11 cellular contexts compared by ENCODE assay signal in genomic region chr17:82884923-82885322, GRCh38. TPM values are rescaled to one million over a fixed set of nuclear protein-coding genes. Genes with fewer than 3 reads are reported as not detected.
DNase-seq lines count a peak whose midpoint lies in the region; ATAC-seq and TF ChIP-seq lines count a peak whose summit lies in the region.
"Had no signal": no experiment of that assay in that cellular context is flagged by ENCODE, and none has a peak within 500 bp of the region (broad histone marks: within the 10 kb centered on the region; RNA-seq: fewer than 3 reads in every experiment).

No MANE protein-coding gene starts in this region.

- H2BK15ac ChIP-seq in H9 (ENCODE audit: low read depth, low read length) = no peak overlapping the region

- H3K23me2 ChIP-seq in H9 (ENCODE audit: insufficient read length, low read depth, low read length, poor library complexity, severe bottlenecking) = no peaks in the 10 kb centered on the region

- H3K9me3 Mint-ChIP-seq in H9 (0 out of 5 replicates have a peak, but pooled peaks cover 0 to 3% of the 10 kb centered on the region in 2 experiments), GM23338 (no peaks in the 10 kb centered on the region)
- H3K9me3 Mint-ChIP-seq in T-helper 1 cell treated with Interleukin-12 subunit alpha and Interleukin-12 subunit beta and Interleukin-4 antibody, amounts not matched to agents 30 μg/mL and 1 μg/mL, for 36 hours = no peaks in the 10 kb centered on the region
- no peaks in the 10 kb centered on the region for H3K9me3 Mint-ChIP-seq in central memory CD8-positive, alpha-beta T cell

- H3K4me1 ChIP-seq in H9 (ENCODE audit: insufficient read depth, low read length) = no peaks in the 10 kb centered on the region; the same call in 1 of the 2 replicates
- H3K4me1 ChIP-seq in gastrocnemius medialis = peaks cover 26 to 40% of the 10 kb centered on the region in 2 donors
- H3K4me1 ChIP-seq in testis = peaks cover 18% of the 10 kb centered on the region
- no peaks in the 10 kb centered on the region for H3K4me1 ChIP-seq in GM23338 (ENCODE audit: insufficient read depth)

- H3F3A ChIP-seq in GM23338 (replicated peaks; ENCODE audit: low read depth) = 0 out of 2 replicates have a peak, but pooled peaks cover 4% of the 10 kb centered on the region

- peak; percentile 33 for ATAC-seq in central memory CD8-positive, alpha-beta T cell (replicated peaks; ENCODE audit: extremely low read depth, poor library complexity, severe bottlenecking)
- ATAC-seq in gastrocnemius medialis = no peak
- ATAC-seq in GM23338 = no peak
- ATAC-seq in HG03342 (IDR thresholded peaks at IDR 0.05; ENCODE audit: unreplicated experiment) = no peak

- no peak overlapping the region for H2BK20ac ChIP-seq in H9 (ENCODE audit: low read depth, low read length, poor library complexity, severe bottlenecking)

- intact Hi-C loops in gastrocnemius medialis (cut with DNase I; ENCODE audit: low total_unique reads) = no loop called here
- intact Hi-C loops in testis (cut with DNase I; ENCODE audit: low total_unique reads) = no loop called here

- in situ Hi-C loops in gastrocnemius medialis (cut with MboI; ENCODE audit: low sequenced_read_pairs in 4 of 4) = no loop called here

- no peak overlapping the region for H3K9ac ChIP-seq in H9 (ENCODE audit: extremely low read depth, insufficient read length, low read length)

- H3K36me3 Mint-ChIP-seq in H9 (ENCODE audit: insufficient read depth in 1 of 3, low read depth in 3 of 3) = peaks cover 15 to 31% (median 29%) of the 10 kb centered on the region in 3 experiments
- H3K36me3 Mint-ChIP-seq in T-helper 1 cell treated with Interleukin-12 subunit alpha and Interleukin-12 subunit beta and Interleukin-4 antibody, amounts not matched to agents 30 μg/mL and 1 μg/mL, for 36 hours (ENCODE audit: low read depth) = peaks cover 35% of the 10 kb centered on the region
- peaks cover 27% of the 10 kb centered on the region for H3K36me3 Mint-ChIP-seq in central memory CD8-positive, alpha-beta T cell (ENCODE audit: insufficient read depth)
- peaks cover 24% of the 10 kb centered on the region for H3K36me3 Mint-ChIP-seq in GM23338 (ENCODE audit: low read depth)

- H3K27me3 ChIP-seq in H9 (ENCODE audit: insufficient read depth, low read length) (no peaks in the 10 kb centered on the region), gastrocnemius medialis (no peaks in the 10 kb centered on the region), testis (no peaks in the 10 kb centered on the region), GM23338 (ENCODE audit: insufficient read depth) (no peaks in the 10 kb centered on the region)
- H3K27me3 ChIP-seq: neutrophil had no signal

- H3K4me2 ChIP-seq in H9 (ENCODE audit: insufficient read depth, insufficient read length, low read length) (no peak overlapping the region), GM23338 (no peak overlapping the region)

- H3K18ac ChIP-seq in H9 (ENCODE audit: insufficient read length, low read depth, low read length) = no peak overlapping the region

- H3K56ac ChIP-seq in H9 (ENCODE audit: insufficient read length, low read depth, low read length) = no peak overlapping the region

- no peak overlapping the region for H3K4ac ChIP-seq in H9 (ENCODE audit: low read depth, low read length)

- no peaks in the 10 kb centered on the region; the same call in 1 of the 2 replicates for H3K79me2 ChIP-seq in H9 (ENCODE audit: insufficient read depth, low read length)
- H3K79me2 ChIP-seq in GM23338 (replicated peaks; ENCODE audit: insufficient read depth) = peaks cover 40% of the 10 kb centered on the region

- H4K20me1 ChIP-seq in H9 (ENCODE audit: control insufficient read depth, insufficient read depth, insufficient read length) (no peaks in the 10 kb centered on the region), GM23338 (replicated peaks; ENCODE audit: insufficient read depth) (peaks cover 7% of the 10 kb centered on the region)

- H3K23ac ChIP-seq in H9 (ENCODE audit: insufficient read length, low read depth, low read length) = no peak overlapping the region

- H2BK120ac ChIP-seq in H9 (ENCODE audit: low read depth, low read length, poor library complexity, severe bottlenecking) = no peak overlapping the region

- H3K4me3 ChIP-seq in gastrocnemius medialis (no peak overlapping the region), testis (no peak overlapping the region), GM23338 (no peak overlapping the region)

- no peak for TF ChIP-seq CTCF in H9 (conservative IDR thresholded peaks at IDR 0.05)
- TF ChIP-seq CTCF in gastrocnemius medialis (IDR thresholded peaks at IDR 0.05 in 4 of 5, conservative IDR thresholded peaks at IDR 0.05 in 1 of 5) = no peak
- TF ChIP-seq CTCF in testis (IDR thresholded peaks at IDR 0.05) = no peak
- no peak for TF ChIP-seq CTCF in GM23338 (conservative IDR thresholded peaks at IDR 0.05; ENCODE audit: low read depth in 2 of 2)

- H3K27me3 Mint-ChIP-seq in H9 (ENCODE audit: low read depth) (no peaks in the 10 kb centered on the region), GM23338 (ENCODE audit: insufficient read depth, low read depth, poor library complexity) (peaks cover 3% of the 10 kb centered on the region)
- H3K27me3 Mint-ChIP-seq in T-helper 1 cell treated with Interleukin-12 subunit alpha and Interleukin-12 subunit beta and Interleukin-4 antibody, amounts not matched to agents 30 μg/mL and 1 μg/mL, for 36 hours (ENCODE audit: low read depth) = no peaks in the 10 kb centered on the region
- H3K27me3 Mint-ChIP-seq in central memory CD8-positive, alpha-beta T cell = no peaks in the 10 kb centered on the region

- no peaks in the 10 kb centered on the region for H3K9me3 ChIP-seq in H9 (ENCODE audit: control insufficient read depth, low read depth, low read length)
- H3K9me3 ChIP-seq in gastrocnemius medialis = no peaks in the 10 kb centered on the region
- no peaks in the 10 kb centered on the region for H3K9me3 ChIP-seq in testis
- H3K9me3 ChIP-seq: neutrophil had no signal

- DNase-seq in H9 (no peak), gastrocnemius medialis (no peak), testis (no peak), C1 segment of cervical spinal cord (lab: John Stamatoyannopoulos, UW) (no peak), GM23338 (ENCODE audit: low spot score) (no peak)
- DNase-seq in central memory CD8-positive, alpha-beta T cell (ENCODE audit: low spot score in 2 of 2) = peak in 1 of 2 donors; percentile 57
- DNase-seq: dermis blood vessel endothelial cell, WERI-Rb-1 had no signal

- H3K79me1 ChIP-seq in H9 (ENCODE audit: insufficient read depth, low read depth, low read length, poor library complexity, severe bottlenecking) = no peaks in the 10 kb centered on the region

- H3K9me2 ChIP-seq in GM23338 (ENCODE audit: insufficient read depth) = no peaks in the 10 kb centered on the region

- H2BK5ac ChIP-seq in H9 (ENCODE audit: insufficient read length, low read length) = no peak overlapping the region

- H3K36me3 ChIP-seq in gastrocnemius medialis = no peaks in the 10 kb centered on the region
- H3K36me3 ChIP-seq in testis (ENCODE audit: low read depth, missing control alignments) = no peaks in the 10 kb centered on the region
- H3K36me3 ChIP-seq in GM23338 (ENCODE audit: insufficient read depth) = no peaks in the 10 kb centered on the region

- WGBS in H9 (ENCODE audit: extremely low coverage, insufficient read length, low lambda C conversion rate) = no CpG with 5 or more reads among the region's 6 CpGs
- 77 to 82% methylated on average over 6 of the region's 6 CpGs for WGBS in testis, 2 donors

- no peak overlapping the region for H4K8ac ChIP-seq in H9 (replicated peaks; ENCODE audit: insufficient read length, low read depth, low read length)

- H3K4me3 Mint-ChIP-seq in H9 = no peak overlapping the region
- peak overlapping the region; percentile 77 for H3K4me3 Mint-ChIP-seq in T-helper 1 cell treated with Interleukin-12 subunit alpha and Interleukin-12 subunit beta and Interleukin-4 antibody, amounts not matched to agents 30 μg/mL and 1 μg/mL, for 36 hours
- H3K4me3 Mint-ChIP-seq in central memory CD8-positive, alpha-beta T cell = peak overlapping the region; percentile 71
- no peak overlapping the region for H3K4me3 Mint-ChIP-seq in GM23338

- H2AFZ ChIP-seq in H9 (ENCODE audit: low read length) (no peak overlapping the region), GM23338 (no peak overlapping the region)

- no peak overlapping the region for H4K5ac ChIP-seq in H9 (ENCODE audit: insufficient read length, low read depth, low read length)

- TF ChIP-seq POLR2A in gastrocnemius medialis (IDR thresholded peaks at IDR 0.05) (no peak), testis (IDR thresholded peaks at IDR 0.05) (no peak)

- peaks cover 28 to 40% of the 10 kb centered on the region in 2 experiments for H3K4me1 Mint-ChIP-seq in H9
- peaks cover 65% of the 10 kb centered on the region for H3K4me1 Mint-ChIP-seq in T-helper 1 cell treated with Interleukin-12 subunit alpha and Interleukin-12 subunit beta and Interleukin-4 antibody, amounts not matched to agents 30 μg/mL and 1 μg/mL, for 36 hours (ENCODE audit: low read depth)
- peaks cover 69% of the 10 kb centered on the region for H3K4me1 Mint-ChIP-seq in central memory CD8-positive, alpha-beta T cell
- peaks cover 43% of the 10 kb centered on the region for H3K4me1 Mint-ChIP-seq in GM23338

- no peak overlapping the region for H2BK12ac ChIP-seq in H9 (ENCODE audit: insufficient read length, low read depth, low read length)

- H3T11ph ChIP-seq in H9 (ENCODE audit: low read length) = no peak overlapping the region

- H3K27ac ChIP-seq in H9 (ENCODE audit: insufficient read length, low read depth, low read length) (no peak overlapping the region), gastrocnemius medialis (peak overlapping the region; percentile 27 to 61 (median 54)), testis (no peak overlapping the region), GM23338 (ENCODE audit: low read depth) (no peak overlapping the region)
- H3K27ac ChIP-seq: neutrophil, WERI-Rb-1 had no signal

- no peak overlapping the region for H3K14ac ChIP-seq in H9 (ENCODE audit: insufficient read depth, low read length)

- no peak overlapping the region for H2AK5ac ChIP-seq in H9 (ENCODE audit: insufficient read length, low read length)

- H4K91ac ChIP-seq in H9 (ENCODE audit: insufficient read length, low read depth, low read length) = no peak overlapping the region

- peak overlapping the region; percentile 8 to 87 (median 84); a peak in 5 of 7 replicates for H3K27ac Mint-ChIP-seq in H9
- peak overlapping the region; percentile 94 for H3K27ac Mint-ChIP-seq in T-helper 1 cell treated with Interleukin-12 subunit alpha and Interleukin-12 subunit beta and Interleukin-4 antibody, amounts not matched to agents 30 μg/mL and 1 μg/mL, for 36 hours
- peak overlapping the region; percentile 99 for H3K27ac Mint-ChIP-seq in central memory CD8-positive, alpha-beta T cell (ENCODE audit: low read depth)
- no peak overlapping the region; the same call in 1 of the 2 replicates for H3K27ac Mint-ChIP-seq in GM23338

TF ChIP-seq in GM23338, 12 proteins besides CTCF, POLR2A, EP300 and RAD21 (continues in another document):
- TF ChIP-seq EZH2phosphoT487 (IDR thresholded peaks at IDR 0.05; ENCODE audit: unreplicated experiment) = no peak

RNA-seq across cellular contexts. Expression of gene ZNF750, which starts 45.1 kb away (rescaled TPM):
- total RNA-seq in H9 (2021) (0.09 TPM in 1 of 2 replicates, not detected in the other), gastrocnemius medialis (10 to 100 TPM in 2 of 4 donors, 1 to 10 TPM in 2; 2.5 to 17.8 (median 11.7) TPM), testis (under 1 TPM; 0.50 to 0.63 TPM)
- polyA plus RNA-seq in testis (ENCODE audit: insufficient read depth, low read depth, low replicate concordance) (0.21 TPM), GM23338 (2016; fragmentation: Nextera tagmentation; extraction: Ambion mirVana) (0.13 and 0.19 TPM in 2 replicates)
- total RNA-seq in GM23338 (2014; rRNA removed; shearing (Covaris generic)) = 0.17 TPM in 1 of 2 replicates, not detected in the other
- total RNA-seq: dermis blood vessel endothelial cell had no signal

Comparison
In these comparisons a context has a peak if more than half of its experiments do, and no peak if none do; other contexts are left out.
1. H3K27ac ChIP-seq: peak in gastrocnemius medialis (4 of 4); none in H9 (single experiment), testis (0 of 2) and GM23338 (single experiment).
2. H3K4me3 Mint-ChIP-seq: peak in T-helper 1 cell treated with Interleukin-12 subunit alpha and Interleukin-12 subunit beta and Interleukin-4 antibody, amounts not matched to agents 30 μg/mL and 1 μg/mL, for 36 hours (single experiment) and central memory CD8-positive, alpha-beta T cell (single experiment); none in H9 (0 of 2) and GM23338 (single experiment).